17 cellular contexts compared by ENCODE assay signal in the genomic region with DNA sequence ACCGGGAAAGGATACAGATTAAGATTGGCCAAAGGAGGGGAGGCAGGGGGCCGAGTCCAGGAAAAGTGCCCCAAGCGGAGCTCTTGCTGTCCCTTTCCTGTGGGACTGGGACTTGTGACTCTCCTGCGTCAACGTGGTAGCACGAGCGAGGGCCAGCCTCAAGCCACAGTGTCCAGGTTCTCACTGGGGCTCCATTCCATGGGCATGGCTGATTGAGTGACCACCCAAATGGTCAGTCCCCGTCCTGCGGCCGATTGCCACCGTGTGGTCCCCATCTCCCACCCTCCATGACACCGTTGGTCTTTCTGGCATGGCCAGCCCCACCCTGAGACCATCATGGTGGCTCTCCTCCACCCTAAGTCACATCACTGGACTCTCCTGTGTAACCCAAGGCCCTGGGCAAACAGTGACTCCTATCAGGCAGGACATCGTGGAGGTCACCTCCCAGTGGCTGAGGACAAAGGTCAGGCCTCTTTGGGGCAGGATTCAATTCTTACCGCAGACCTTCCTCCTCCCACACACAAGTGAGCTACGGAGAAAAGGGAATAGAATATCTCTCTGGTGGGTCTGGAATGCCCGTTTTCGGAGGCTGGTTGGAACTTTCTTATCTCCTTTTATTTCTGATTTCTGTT. TPM values are rescaled to one million over a fixed set of nuclear protein-coding genes. Genes with fewer than 3 reads are reported as not detected.
DNase-seq lines count a peak whose midpoint lies in the region; ATAC-seq, FAIRE-seq and TF ChIP-seq lines count a peak whose summit lies in the region.
"Had no signal": no experiment of that assay in that cellular context is flagged by ENCODE, and none has a peak within 500 bp of the region (broad histone marks: within the 10 kb centered on the region; RNA-seq: fewer than 3 reads in every experiment).

No MANE protein-coding gene starts in this region.

- WGBS in K562 (ENCODE audit: insufficient coverage, low coverage, missing lambda C conversion rate), result 30% methylated on average over 14 of the region's 17 CpGs

- intact Hi-C loops in K562 (cut with micrococcal nuclease), result no loop called here

- no peak for TF ChIP-seq EP300 in K562 (IDR thresholded peaks at IDR 0.05; ENCODE audit: low read length)

- POLR2A ChIA-PET in K562 (lab: Yijun Ruan, JAX), result interaction anchor here (0.6 kb wide), 1 partner anchor 9 kb away, joined by 3 read pairs; the partner anchor contains the start of gene C1orf174

- H3K9me1 ChIP-seq in K562 (ENCODE audit: control insufficient read depth, insufficient read depth, low read length), result no peaks in the 10 kb centered on the region

- no peak overlapping the region for H3K27ac ChIP-seq in BLaER1 treated with 17β-estradiol and CSF1 and Interleukin-3, amounts not matched to agents 10 nM and 100 nM
- H3K27ac ChIP-seq in Karpas-422 (ENCODE audit: low read length) (peak overlapping the region; percentile 100), K562 (ENCODE audit: extremely low read depth, low read depth, low read length) (no peak overlapping the region), osteoblast (ENCODE audit: low read depth, low read length) (no peak overlapping the region)

- H2AFZ ChIP-seq in Karpas-422 (ENCODE audit: low read length), result no peak overlapping the region
- no peak overlapping the region for H2AFZ ChIP-seq in K562 (ENCODE audit: low read depth, low read length)
- H2AFZ ChIP-seq in osteoblast (ENCODE audit: low read length), result no peak overlapping the region
- H2AFZ ChIP-seq: GM23338 had no signal

- no peaks in the 10 kb centered on the region for H3K9me2 ChIP-seq in Karpas-422 (replicated peaks; ENCODE audit: insufficient read depth, low read length)

- ATAC-seq in K562 (no peak), GM21717 (IDR thresholded peaks at IDR 0.05; ENCODE audit: unreplicated experiment) (no peak)
- ATAC-seq: GM23338, SK-N-SH treated with all-trans-retinoic acid at 6 μM for 48 hours had no signal

- H3K4me1 ChIP-seq in BLaER1 treated with 17β-estradiol and CSF1 and Interleukin-3, amounts not matched to agents 10 nM and 100 nM, result peaks cover 44 to 88% (median 85%) of the 10 kb centered on the region in 10 experiments
- H3K4me1 ChIP-seq in Karpas-422 (ENCODE audit: low read length), result peaks cover 81% of the 10 kb centered on the region
- peaks cover 10 to 68% of the 10 kb centered on the region in 2 experiments; a peak in 4 of 5 replicates for H3K4me1 ChIP-seq in K562 (replicated peaks in 1 of 2; ENCODE audit: control insufficient read depth in 2 of 2, insufficient read depth in 2 of 2, low read length in 2 of 2)
- no peaks in the 10 kb centered on the region for H3K4me1 ChIP-seq in osteoblast (ENCODE audit: insufficient read depth, low read length)

- DNase-seq in Karpas-422 (peak; percentile 49), K562 (ENCODE audit: extremely low read depth in 1 of 4, low spot score in 3 of 4) (peak in 1 of 4 experiments; percentile 27), osteoblast (ENCODE audit: insufficient read length, low spot score, missing footprints) (peak; percentile 72), activated T-cell treated with anti-CD3 and anti-CD28 coated beads for 4 hours (no peak), NK-92 (lab: John Stamatoyannopoulos, UW; ENCODE audit: unreplicated experiment) (no peak)
- DNase-seq: ACHN; DND-41; HCEC 1CT; NCI-H1694; NK-92 treated with Interleukin-12 subunit alpha and Interleukin-12 subunit beta, amount 100 ng/mL, for 24 hours; SIG-M5 had no signal

- no peak for FAIRE-seq in K562 (lab: Jason Lieb, UNC)
- FAIRE-seq: G401.6, HTR-8/SVneo had no signal

- TF ChIP-seq RAD21 in K562 (CRISPR knock-in tag; conservative IDR thresholded peaks at IDR 0.05 in 1 of 2, IDR thresholded peaks at IDR 0.05 in 1 of 2), result no peak

- BruUV-seq in K562 (replicated peaks; lab: Mats Ljungman, UMichigan), result no TSS peak

- no peak overlapping the region for H3K9ac ChIP-seq in BLaER1 treated with 17β-estradiol and CSF1 and Interleukin-3, amounts not matched to agents 10 nM and 100 nM
- H3K9ac ChIP-seq in Karpas-422 (ENCODE audit: low read length) (peak overlapping the region; percentile 75), K562 (ENCODE audit: insufficient read depth in 1 of 2, low read depth in 2 of 2, low read length in 2 of 2) (peak overlapping the region in 1 of 2 experiments; percentile 37; a peak in 1 of 4 replicates)

- no peak overlapping the region for H3K4me3 ChIP-seq in BLaER1 treated with 17β-estradiol and CSF1 and Interleukin-3, amounts not matched to agents 10 nM and 100 nM
- H3K4me3 ChIP-seq in Karpas-422 (ENCODE audit: low read length) (peak overlapping the region; percentile 42), K562 (no peak overlapping the region), osteoblast (ENCODE audit: insufficient read depth, low read length) (no peak overlapping the region)
- H3K4me3 ChIP-seq: GM23338 had no signal

- TF ChIP-seq POLR2A in K562 (conservative IDR thresholded peaks at IDR 0.05), result no peak

- in situ Hi-C loops in K562 (cut with MboI), result no loop called here

- peaks cover 0 to 49% (median 0%) of the 10 kb centered on the region in 11 experiments; a peak in 5 of 22 replicates for H4K20me1 ChIP-seq in BLaER1 treated with 17β-estradiol and CSF1 and Interleukin-3, amounts not matched to agents 10 nM and 100 nM
- H4K20me1 ChIP-seq in Karpas-422 (ENCODE audit: insufficient read depth, low read depth, low read length) (no peaks in the 10 kb centered on the region), K562 (replicated peaks; ENCODE audit: control insufficient read depth, insufficient read depth, low read length) (peaks cover 14% of the 10 kb centered on the region; the same call in 1 of the 2 replicates), osteoblast (ENCODE audit: insufficient read depth, low read length) (no peaks in the 10 kb centered on the region)

- H3K36me3 ChIP-seq in BLaER1 treated with 17β-estradiol and CSF1 and Interleukin-3, amounts not matched to agents 10 nM and 100 nM, result no peaks in the 10 kb centered on the region
- H3K36me3 ChIP-seq in Karpas-422 (ENCODE audit: insufficient read depth, low read length), result no peaks in the 10 kb centered on the region
- H3K36me3 ChIP-seq in K562 (ENCODE audit: control insufficient read depth, insufficient read depth, low read length), result no peaks in the 10 kb centered on the region
- H3K36me3 ChIP-seq in osteoblast (ENCODE audit: insufficient read depth, low read length), result no peaks in the 10 kb centered on the region

- H3K4me2 ChIP-seq in BLaER1 treated with 17β-estradiol and CSF1 and Interleukin-3, amounts not matched to agents 10 nM and 100 nM, result peak overlapping the region in 9 of 11 experiments; percentile 79 to 100 (median 90); a peak in 17 of 22 replicates
- peak overlapping the region; percentile 84 for H3K4me2 ChIP-seq in Karpas-422 (ENCODE audit: low read depth, low read length, poor library complexity, severe bottlenecking)
- no peak overlapping the region for H3K4me2 ChIP-seq in K562 (ENCODE audit: insufficient read depth, low read length)
- H3K4me2 ChIP-seq in osteoblast (ENCODE audit: insufficient read depth, low read length), result no peak overlapping the region
- H3K4me2 ChIP-seq: GM23338 had no signal

- CTCF ChIA-PET in K562 (lab: Yijun Ruan, JAX; ENCODE audit: low intra/inter-chr PET ratio), result interaction anchor here (0.7 kb wide), 1 partner anchor 20 kb away, joined by 3 read pairs; no protein-coding TSS in a partner anchor

- peaks cover 0 to 37% (median 0%) of the 10 kb centered on the region in 11 experiments; a peak in 9 of 22 replicates for H3K27me3 ChIP-seq in BLaER1 treated with 17β-estradiol and CSF1 and Interleukin-3, amounts not matched to agents 10 nM and 100 nM
- no peaks in the 10 kb centered on the region for H3K27me3 ChIP-seq in Karpas-422 (ENCODE audit: low read length)
- peaks cover 0 to 21% of the 10 kb centered on the region in 2 experiments; a peak in 4 of 5 replicates for H3K27me3 ChIP-seq in K562 (ENCODE audit: control insufficient read depth in 2 of 2, insufficient read depth in 2 of 2, low read length in 2 of 2)
- H3K27me3 ChIP-seq in osteoblast (ENCODE audit: insufficient read depth, low read length), result no peaks in the 10 kb centered on the region

- no peaks in the 10 kb centered on the region for H3K79me2 ChIP-seq in Karpas-422 (ENCODE audit: low read length)
- no peaks in the 10 kb centered on the region for H3K79me2 ChIP-seq in K562 (ENCODE audit: control insufficient read depth, insufficient read depth, low read length)
- no peaks in the 10 kb centered on the region for H3K79me2 ChIP-seq in osteoblast (ENCODE audit: insufficient read depth, low read length)

- H3K9me3 ChIP-seq in BLaER1 treated with 17β-estradiol and CSF1 and Interleukin-3, amounts not matched to agents 10 nM and 100 nM (replicated peaks in 1 of 11), result no peaks in the 10 kb centered on the region
- H3K9me3 ChIP-seq in Karpas-422 (ENCODE audit: low read length) (no peaks in the 10 kb centered on the region), K562 (replicated peaks; ENCODE audit: control insufficient read depth, insufficient read depth, low read depth, low read length) (no peaks in the 10 kb centered on the region), osteoblast (ENCODE audit: low read depth, low read length) (no peaks in the 10 kb centered on the region)

- TF ChIP-seq CTCF in K562 (IDR thresholded peaks at IDR 0.05 in 2 of 3, conservative IDR thresholded peaks at IDR 0.05 in 1 of 3; ENCODE audit: insufficient read depth in 2 of 3, low read depth in 1 of 3, low read length in 3 of 3), result no peak
- no peak for TF ChIP-seq CTCF in osteoblast (IDR thresholded peaks at IDR 0.05; ENCODE audit: extremely low read depth, low read depth, low read length)

RNA-seq across cellular contexts. Expression of gene C1orf174, which starts 8.9 kb away (rescaled TPM):
- 17.4 and 25.5 TPM in 2 replicates for total RNA-seq in Karpas-422 (2014; rRNA removed; shearing (Covaris generic); ENCODE audit: low replicate concordance)
- total RNA-seq in K562 (2011; cell fraction: chromatin; rRNA removed; ENCODE audit: low replicate concordance), result 67.9 and 71.3 TPM in 2 replicates
- 55.2 and 56.6 TPM in 2 replicates for total RNA-seq in K562 (2011; cell fraction: nucleolus; rRNA removed)
- 62.5 and 62.9 TPM in 2 replicates for total RNA-seq in K562 (2011; cell fraction: nucleoplasm; rRNA removed)
- total RNA-seq in K562 (2014; rRNA removed), result 41.6 and 58.8 TPM in 2 replicates
- total RNA-seq in K562 (2014; rRNA removed; fragmentation: Illumina TruSeq; extraction: Trizol), result 37.8 and 46.3 TPM in 2 replicates
- 51.0 and 55.6 TPM in 2 replicates for total RNA-seq in K562 (2015; rRNA removed; fragmentation: Illumina TruSeq; extraction: Trizol)
- total RNA-seq in K562 (2021), result 38.5 and 40.8 TPM in 2 replicates
- 45.4 and 50.7 TPM in 2 replicates for polyA plus RNA-seq in K562 (2011; rRNA removed)
- polyA plus RNA-seq in K562 (2011; cell fraction: cytosol; rRNA removed), result 54.4 and 66.4 TPM in 2 replicates
- polyA plus RNA-seq in K562 (2011; cell fraction: nucleus; rRNA removed), result 64.9 and 66.7 TPM in 2 replicates
- polyA plus RNA-seq in K562 (2012), result 27.1 and 50.1 TPM in 2 replicates
- 48.5 and 64.9 TPM in 2 replicates for polyA plus RNA-seq in K562 (2014; fragmentation: Illumina TruSeq; extraction: Trizol)
- 10 to 100 TPM; 42.0 to 50.2 TPM for polyA plus RNA-seq in K562 (2014; fragmentation: Nextera tagmentation; extraction: Ambion mirVana)
- polyA plus RNA-seq in K562 (2014; rRNA removed), result 43.0 and 54.5 TPM in 2 replicates
- polyA minus RNA-seq in K562 (2011; rRNA and poly(A)+ RNA removed), result 30.5 and 39.9 TPM in 2 replicates
- 24.3 and 27.7 TPM in 2 replicates for polyA minus RNA-seq in K562 (2011; cell fraction: cytosol; rRNA and poly(A)+ RNA removed)
- 11.7 and 18.7 TPM in 2 replicates for polyA minus RNA-seq in K562 (2011; cell fraction: nucleus; rRNA and poly(A)+ RNA removed)
- total RNA-seq in osteoblast, result 27.1 and 29.3 TPM in 2 replicates

RNA-seq across cellular contexts. Expression of gene DFFB, which starts 51.7 kb away (rescaled TPM):
- 11.9 and 15.2 TPM in 2 replicates for total RNA-seq in Karpas-422 (2014; rRNA removed; shearing (Covaris generic); ENCODE audit: low replicate concordance)
- 23.2 and 32.8 TPM in 2 replicates for total RNA-seq in K562 (2011; cell fraction: chromatin; rRNA removed; ENCODE audit: low replicate concordance)
- total RNA-seq in K562 (2011; cell fraction: nucleolus; rRNA removed), result 22.2 and 24.7 TPM in 2 replicates
- total RNA-seq in K562 (2011; cell fraction: nucleoplasm; rRNA removed), result 20.0 and 24.7 TPM in 2 replicates
- total RNA-seq in K562 (2014; rRNA removed) (10.0 and 15.1 TPM in 2 replicates), K562 (2014; rRNA removed; fragmentation: Illumina TruSeq; extraction: Trizol) (8.3 and 11.2 TPM in 2 replicates), K562 (2015; rRNA removed; fragmentation: Illumina TruSeq; extraction: Trizol) (11.4 and 11.5 TPM in 2 replicates), K562 (2021) (12.7 and 15.0 TPM in 2 replicates), osteoblast (5.1 and 8.3 TPM in 2 replicates)
- polyA plus RNA-seq in K562 (2011; rRNA removed) (13.5 and 14.3 TPM in 2 replicates), K562 (2014; fragmentation: Illumina TruSeq; extraction: Trizol) (10.9 and 12.7 TPM in 2 replicates), K562 (2014; fragmentation: Nextera tagmentation; extraction: Ambion mirVana) (1 to 10 TPM; 2.3 to 6.6 TPM), K562 (2014; rRNA removed) (15.8 and 20.0 TPM in 2 replicates)
- 15.9 and 16.9 TPM in 2 replicates for polyA plus RNA-seq in K562 (2011; cell fraction: cytosol; rRNA removed)
- polyA plus RNA-seq in K562 (2011; cell fraction: nucleus; rRNA removed), result 15.5 and 18.3 TPM in 2 replicates
- 6.4 and 8.6 TPM in 2 replicates for polyA plus RNA-seq in K562 (2012)
- polyA minus RNA-seq in K562 (2011; rRNA and poly(A)+ RNA removed), result 7.4 and 7.7 TPM in 2 replicates
- polyA minus RNA-seq in K562 (2011; cell fraction: cytosol; rRNA and poly(A)+ RNA removed), result 6.8 and 12.6 TPM in 2 replicates
- polyA minus RNA-seq in K562 (2011; cell fraction: nucleus; rRNA and poly(A)+ RNA removed), result 8.2 and 10.7 TPM in 2 replicates

RNA-seq across cellular contexts. Expression of gene CEP104, which starts 52.0 kb away (rescaled TPM):
- total RNA-seq in Karpas-422 (2014; rRNA removed; shearing (Covaris generic); ENCODE audit: low replicate concordance), result 19.9 and 90.0 TPM in 2 replicates
- total RNA-seq in K562 (2011; cell fraction: chromatin; rRNA removed; ENCODE audit: low replicate concordance), result 114 and 157 TPM in 2 replicates
- total RNA-seq in K562 (2011; cell fraction: nucleolus; rRNA removed), result 43.7 and 47.9 TPM in 2 replicates
- total RNA-seq in K562 (2011; cell fraction: nucleoplasm; rRNA removed), result 54.4 and 64.5 TPM in 2 replicates
- 42.7 and 54.9 TPM in 2 replicates for total RNA-seq in K562 (2014; rRNA removed)
- total RNA-seq in K562 (2014; rRNA removed; fragmentation: Illumina TruSeq; extraction: Trizol), result 22.3 and 31.9 TPM in 2 replicates
- 23.7 and 25.0 TPM in 2 replicates for total RNA-seq in K562 (2015; rRNA removed; fragmentation: Illumina TruSeq; extraction: Trizol)
- total RNA-seq in K562 (2021), result 63.4 and 77.7 TPM in 2 replicates
- 42.6 and 45.1 TPM in 2 replicates for polyA plus RNA-seq in K562 (2011; rRNA removed)
- polyA plus RNA-seq in K562 (2011; cell fraction: cytosol; rRNA removed), result 27.4 and 28.4 TPM in 2 replicates
- 66.0 and 75.9 TPM in 2 replicates for polyA plus RNA-seq in K562 (2011; cell fraction: nucleus; rRNA removed)
- 27.8 and 44.0 TPM in 2 replicates for polyA plus RNA-seq in K562 (2012)
- polyA plus RNA-seq in K562 (2014; fragmentation: Illumina TruSeq; extraction: Trizol), result 44.1 and 53.6 TPM in 2 replicates
- polyA plus RNA-seq in K562 (2014; fragmentation: Nextera tagmentation; extraction: Ambion mirVana), result 10 to 100 TPM; 11.2 to 13.4 TPM
- 30.4 and 43.1 TPM in 2 replicates for polyA plus RNA-seq in K562 (2014; rRNA removed)
- 59.0 and 86.7 TPM in 2 replicates for polyA minus RNA-seq in K562 (2011; rRNA and poly(A)+ RNA removed)
- polyA minus RNA-seq in K562 (2011; cell fraction: cytosol; rRNA and poly(A)+ RNA removed), result 31.8 and 39.8 TPM in 2 replicates
- 19.0 and 44.4 TPM in 2 replicates for polyA minus RNA-seq in K562 (2011; cell fraction: nucleus; rRNA and poly(A)+ RNA removed)
- 21.5 and 21.7 TPM in 2 replicates for total RNA-seq in osteoblast

Comparison
In these comparisons a context has a peak if more than half of its experiments do, and no peak if none do; other contexts are left out.
1. H3K4me2 ChIP-seq: peak in BLaER1 treated with 17β-estradiol and CSF1 and Interleukin-3, amounts not matched to agents 10 nM and 100 nM (9 of 11) and Karpas-422 (single experiment); none in K562 (single experiment) and osteoblast (single experiment).
2. DNase-seq: peak in Karpas-422 (single experiment) and osteoblast (single experiment); none in activated T-cell treated with anti-CD3 and anti-CD28 coated beads for 4 hours (single experiment) and NK-92 (single experiment).